ENCODE assay signal across 17 cellular contexts in the genomic region with DNA sequence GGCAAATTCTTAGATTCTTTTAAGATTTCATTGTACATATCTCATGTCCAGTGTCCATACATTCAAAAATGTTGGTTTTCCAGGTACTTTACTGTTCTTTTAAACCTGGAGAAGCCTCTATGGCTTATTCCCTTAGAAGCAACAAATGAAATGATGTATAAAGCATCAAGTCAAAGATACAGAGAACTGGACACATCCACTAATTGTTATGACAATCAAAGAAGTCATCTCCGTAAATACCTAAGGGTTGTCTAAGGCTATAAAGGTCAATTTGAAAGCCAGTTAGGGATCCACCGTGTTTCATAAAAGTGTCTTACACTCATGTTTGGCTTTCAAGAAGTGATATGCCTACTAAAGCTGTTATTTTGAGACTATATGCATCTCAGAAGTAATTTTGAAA. TPM values are rescaled to one million over a fixed set of nuclear protein-coding genes. Genes with fewer than 3 reads are reported as not detected.
DNase-seq lines count a peak whose midpoint lies in the region; ATAC-seq, FAIRE-seq and TF ChIP-seq lines count a peak whose summit lies in the region.
"Had no signal": no experiment of that assay in that cellular context is flagged by ENCODE, and none has a peak within 500 bp of the region (broad histone marks: within the 10 kb centered on the region; RNA-seq: fewer than 3 reads in every experiment).

No MANE protein-coding gene starts in this region.

- H3K9me3 ChIP-seq in A549 (no peaks in the 10 kb centered on the region), T-helper 17 cell (ENCODE audit: control insufficient read depth, low read length, poor library complexity, severe bottlenecking) (no peaks in the 10 kb centered on the region), tibial nerve (no peaks in the 10 kb centered on the region), heart left ventricle (no peaks in the 10 kb centered on the region)
- H3K9me3 ChIP-seq: BLaER1, HAP-1 had no signal

- CTCF ChIA-PET in activated CD4-positive, alpha-beta memory T cell treated with anti-CD3 and anti-CD28 coated beads for 36 hours (lab: Charles Lee), result interaction anchor here (1.3 to 1.6 kb wide), 2 partner anchors 17 to 21 kb away, joined by 3 to 4 read pairs; no protein-coding TSS in a partner anchor
- CTCF ChIA-PET in activated CD4-positive, alpha-beta memory T cell treated with anti-CD3 and anti-CD28 coated beads, Interleukin-2, amount 10 ng/mL, durations not matched to agents 7 days and 5 days (lab: Charles Lee), result no interaction called here
- CTCF ChIA-PET in A549 (lab: Yijun Ruan, JAX), result no interaction called here

- peaks cover 67% of the 10 kb centered on the region for H3K36me3 Mint-ChIP-seq in activated CD4-positive, alpha-beta memory T cell treated with anti-CD3 and anti-CD28 coated beads for 36 hours
- H3K36me3 Mint-ChIP-seq in activated CD4-positive, alpha-beta memory T cell treated with anti-CD3 and anti-CD28 coated beads, Interleukin-2, amount 10 ng/mL, durations not matched to agents 7 days and 5 days (ENCODE audit: low read depth), result peaks cover 79% of the 10 kb centered on the region
- peaks cover 7% of the 10 kb centered on the region for H3K36me3 Mint-ChIP-seq in T-helper 17 cell (ENCODE audit: low read depth)

- H3K4me3 Mint-ChIP-seq in activated CD4-positive, alpha-beta memory T cell treated with anti-CD3 and anti-CD28 coated beads for 36 hours, result no peak overlapping the region
- H3K4me3 Mint-ChIP-seq in activated CD4-positive, alpha-beta memory T cell treated with anti-CD3 and anti-CD28 coated beads, Interleukin-2, amount 10 ng/mL, durations not matched to agents 7 days and 5 days, result no peak overlapping the region
- no peak overlapping the region for H3K4me3 Mint-ChIP-seq in T-helper 17 cell

- no peak for TF ChIP-seq RAD21 in A549 (conservative IDR thresholded peaks at IDR 0.05 in 1 of 2, IDR thresholded peaks at IDR 0.05 in 1 of 2)

- intact Hi-C loops in activated CD4-positive, alpha-beta memory T cell treated with anti-CD3 and anti-CD28 coated beads for 36 hours (cut with micrococcal nuclease), result no loop called here
- intact Hi-C loops in heart left ventricle (cut with DNase I), result no loop called here

- H3K27me3 ChIP-seq in tibial nerve (no peaks in the 10 kb centered on the region), heart left ventricle (no peaks in the 10 kb centered on the region)
- H3K27me3 ChIP-seq: BLaER1 had no signal

- H3K4me1 Mint-ChIP-seq in activated CD4-positive, alpha-beta memory T cell treated with anti-CD3 and anti-CD28 coated beads for 36 hours (ENCODE audit: low read depth), result peaks cover 33% of the 10 kb centered on the region
- peaks cover 17% of the 10 kb centered on the region for H3K4me1 Mint-ChIP-seq in activated CD4-positive, alpha-beta memory T cell treated with anti-CD3 and anti-CD28 coated beads, Interleukin-2, amount 10 ng/mL, durations not matched to agents 7 days and 5 days
- peaks cover 11% of the 10 kb centered on the region for H3K4me1 Mint-ChIP-seq in T-helper 17 cell

- no peaks in the 10 kb centered on the region for H3K27me3 Mint-ChIP-seq in activated CD4-positive, alpha-beta memory T cell treated with anti-CD3 and anti-CD28 coated beads for 36 hours
- H3K27me3 Mint-ChIP-seq in activated CD4-positive, alpha-beta memory T cell treated with anti-CD3 and anti-CD28 coated beads, Interleukin-2, amount 10 ng/mL, durations not matched to agents 7 days and 5 days, result no peaks in the 10 kb centered on the region
- H3K27me3 Mint-ChIP-seq in T-helper 17 cell, result no peaks in the 10 kb centered on the region

- no peak overlapping the region for H3K4me3 ChIP-seq in A549
- no peak overlapping the region for H3K4me3 ChIP-seq in tibial nerve
- no peak overlapping the region for H3K4me3 ChIP-seq in heart left ventricle
- H3K4me3 ChIP-seq: BLaER1, HAP-1 had no signal

- peaks cover 16% of the 10 kb centered on the region for H3K9me3 Mint-ChIP-seq in activated CD4-positive, alpha-beta memory T cell treated with anti-CD3 and anti-CD28 coated beads for 36 hours
- no peaks in the 10 kb centered on the region for H3K9me3 Mint-ChIP-seq in activated CD4-positive, alpha-beta memory T cell treated with anti-CD3 and anti-CD28 coated beads, Interleukin-2, amount 10 ng/mL, durations not matched to agents 7 days and 5 days

- TF ChIP-seq CTCF in A549 (IDR thresholded peaks at IDR 0.05) (no peak), tibial nerve (IDR thresholded peaks at IDR 0.05) (no peak), heart left ventricle (IDR thresholded peaks at IDR 0.05) (no peak)

- H3K27ac ChIP-seq in A549 (no peak overlapping the region), tibial nerve (no peak overlapping the region), heart left ventricle (no peak overlapping the region)
- H3K27ac ChIP-seq: 22Rv1, BLaER1 had no signal

- peak overlapping the region; percentile 34 for H3K27ac Mint-ChIP-seq in activated CD4-positive, alpha-beta memory T cell treated with anti-CD3 and anti-CD28 coated beads for 36 hours
- H3K27ac Mint-ChIP-seq in activated CD4-positive, alpha-beta memory T cell treated with anti-CD3 and anti-CD28 coated beads, Interleukin-2, amount 10 ng/mL, durations not matched to agents 7 days and 5 days, result no peak overlapping the region
- H3K27ac Mint-ChIP-seq in T-helper 17 cell, result peak overlapping the region; percentile 67

- TF ChIP-seq EP300 in A549 (IDR thresholded peaks at IDR 0.05) (no peak), tibial nerve (IDR thresholded peaks at IDR 0.05) (no peak)

- H3K4me1 ChIP-seq in A549 (no peaks in the 10 kb centered on the region), tibial nerve (peaks cover 0 to 6% (median 0%) of the 10 kb centered on the region in 4 donors), heart left ventricle (peaks cover 0 to 3% (median 0%) of the 10 kb centered on the region in 12 donors)
- H3K4me1 ChIP-seq: BLaER1 had no signal

- no peak for DNase-seq in activated CD4-positive, alpha-beta memory T cell treated with anti-CD3 and anti-CD28 coated beads for 36 hours
- DNase-seq in activated CD4-positive, alpha-beta memory T cell treated with anti-CD3 and anti-CD28 coated beads, Interleukin-2, amount 10 ng/mL, durations not matched to agents 7 days and 5 days, result no peak
- DNase-seq in A549 (ENCODE audit: low read depth in 1 of 2, low spot score in 1 of 2) (no peak), T-helper 17 cell (no peak), tibial nerve (ENCODE audit: low spot score in 2 of 2) (no peak), heart left ventricle (no peak), activated gamma-delta T cell (lab: John Stamatoyannopoulos, UW) (no peak)
- DNase-seq: AML-193, DMS53, GF-D8 had no signal

- no peak overlapping the region for H3K4me2 ChIP-seq in A549
- H3K4me2 ChIP-seq: BLaER1 had no signal

- ATAC-seq in A549, result no peak
- ATAC-seq in T-helper 17 cell, result no peak
- ATAC-seq in heart left ventricle, result no peak

- peaks cover 0 to 73% (median 6%) of the 10 kb centered on the region in 3 donors for H3K36me3 ChIP-seq in tibial nerve
- peaks cover 0 to 89% (median 74%) of the 10 kb centered on the region in 9 donors for H3K36me3 ChIP-seq in heart left ventricle

- POLR2A ChIA-PET in activated CD4-positive, alpha-beta memory T cell treated with anti-CD3 and anti-CD28 coated beads for 36 hours (lab: Charles Lee), result no interaction called here
- POLR2A ChIA-PET in activated CD4-positive, alpha-beta memory T cell treated with anti-CD3 and anti-CD28 coated beads, Interleukin-2, amount 10 ng/mL, durations not matched to agents 7 days and 5 days (lab: Charles Lee), result interaction anchor here (0.8 to 1.6 kb wide), 2 partner anchors 33 to 74 kb away, joined by 3 to 4 read pairs; a partner anchor contains a TSS
- POLR2A ChIA-PET in A549 (lab: Yijun Ruan, JAX), result no interaction called here

- no peak for FAIRE-seq in A549 (lab: Jason Lieb, UNC)
- FAIRE-seq in islet of Langerhans (lab: Jason Lieb, UNC), result peak; percentile 77
- FAIRE-seq: GM18507, H1, HTR-8/SVneo had no signal

- 88% methylated on average over 2 of the region's 2 CpGs for WGBS in A549 (ENCODE audit: missing lambda C conversion rate)
- WGBS in tibial nerve, 2 donors, result 92 to 93% methylated on average over 2 of the region's 2 CpGs
- WGBS in heart left ventricle, 4 donors, result 91 to 99% (median 96%) methylated on average over 2 of the region's 2 CpGs

- no peak for TF ChIP-seq POLR2A in A549 (IDR thresholded peaks at IDR 0.05; ENCODE audit: low read length)
- TF ChIP-seq POLR2A in tibial nerve (IDR thresholded peaks at IDR 0.05), result no peak
- no peak for TF ChIP-seq POLR2A in heart left ventricle (IDR thresholded peaks at IDR 0.05)

TF ChIP-seq in A549, 52 proteins besides CTCF, POLR2A, EP300 and RAD21:
- TF ChIP-seq POLR2AphosphoS2 (conservative IDR thresholded peaks at IDR 0.05; ENCODE audit: low read length) (0 out of 2 replicates have a peak, but pooled peaks have one; percentile 58), TP53 (CRISPR knock-in tag; IDR thresholded peaks at IDR 0.05) (no peak)

RNA-seq across cellular contexts. Expression of a gene that starts 32.4 kb away (rescaled TPM):
- 100 to 1,000 TPM; 415 to 447 TPM for total RNA-seq in activated CD4-positive, alpha-beta memory T cell treated with anti-CD3 and anti-CD28 coated beads for 36 hours
- total RNA-seq in activated CD4-positive, alpha-beta memory T cell treated with anti-CD3 and anti-CD28 coated beads, Interleukin-2, amount 10 ng/mL, durations not matched to agents 7 days and 5 days, result 100 to 1,000 TPM; 378 to 380 TPM
- polyA plus RNA-seq in A549 (2011; rRNA removed) (254 and 338 TPM in 2 replicates), A549 (2017; fragmentation: RNase III; extraction: RNeasy Plus Mini Kit Qiagen cat#74134 plus additional on column Dnase treatment) (181 to 198 TPM (median 186 TPM) in 3 replicates), heart left ventricle (100 to 1,000 TPM in 1 of 2 donors, 10 to 100 TPM in 1; 87.4 to 351 TPM)
- 194 and 198 TPM in 2 replicates for polyA plus RNA-seq in A549 (2012; cell fraction: cytosol; rRNA removed)
- polyA plus RNA-seq in A549 (2012; cell fraction: nucleus; rRNA removed), result 122 and 144 TPM in 2 replicates
- polyA minus RNA-seq in A549 (2011; rRNA and poly(A)+ RNA removed), result 148 and 152 TPM in 2 replicates
- total RNA-seq in T-helper 17 cell (100 to 1,000 TPM; 526 to 528 TPM), tibial nerve (100 to 1,000 TPM; 305 to 409 (median 347) TPM), heart left ventricle (100 to 1,000 TPM; 216 to 381 (median 258) TPM)

RNA-seq across cellular contexts. Expression of a gene that starts 34.2 kb away (rescaled TPM):
- 10 to 100 TPM; 10.2 to 10.7 TPM for total RNA-seq in activated CD4-positive, alpha-beta memory T cell treated with anti-CD3 and anti-CD28 coated beads for 36 hours
- 10 to 100 TPM; 13.6 to 14.5 TPM for total RNA-seq in activated CD4-positive, alpha-beta memory T cell treated with anti-CD3 and anti-CD28 coated beads, Interleukin-2, amount 10 ng/mL, durations not matched to agents 7 days and 5 days
- polyA plus RNA-seq in A549 (2011; rRNA removed), result 10.4 and 12.4 TPM in 2 replicates
- polyA plus RNA-seq in A549 (2012; cell fraction: cytosol; rRNA removed), result 10.6 and 11.4 TPM in 2 replicates
- polyA plus RNA-seq in A549 (2012; cell fraction: nucleus; rRNA removed), result 9.5 and 13.6 TPM in 2 replicates
- 8.3 to 9.8 TPM (median 9.3 TPM) in 3 replicates for polyA plus RNA-seq in A549 (2017; fragmentation: RNase III; extraction: RNeasy Plus Mini Kit Qiagen cat#74134 plus additional on column Dnase treatment)
- polyA minus RNA-seq in A549 (2011; rRNA and poly(A)+ RNA removed), result 14.5 and 16.1 TPM in 2 replicates
- 10 to 100 TPM; 20.0 to 27.0 TPM for total RNA-seq in T-helper 17 cell
- 10 to 100 TPM; 26.1 to 38.1 (median 31.9) TPM for total RNA-seq in tibial nerve
- total RNA-seq in heart left ventricle, result 10 to 100 TPM; 25.0 to 44.0 (median 36.9) TPM
- polyA plus RNA-seq in heart left ventricle, result 10 to 100 TPM in 1 of 2 donors, 1 to 10 TPM in 1; 6.2 to 16.9 TPM
